29 cellular contexts compared by ENCODE assay signal in genomic region chr5:67401166-67401565, GRCh38.
"Had no signal": no experiment of that assay in that cellular context is flagged by ENCODE, and none has a peak within 500 bp of the region (broad histone marks: within the 10 kb centered on the region; RNA-seq: fewer than 3 reads in every experiment).

No MANE protein-coding gene starts in this region.

- H3K4me1 Mint-ChIP-seq: activated CD4-positive, alpha-beta T cell treated with anti-CD3 and anti-CD28 coated beads for 36 hours; activated CD8-positive, alpha-beta memory T cell treated with anti-CD3 and anti-CD28 coated beads, Interleukin-2, amount 10 ng/mL, durations not matched to agents 7 days and 5 days; stimulated activated memory B cell treated with anti-CD40 and anti-IgM and Interleukin-4, amounts not matched to agents 10 μg/mL and 1 μg/mL and 100 μg/mL, for 72 hours had no signal

- H3K4me3 Mint-ChIP-seq: activated CD4-positive, alpha-beta T cell treated with anti-CD3 and anti-CD28 coated beads for 36 hours; activated CD8-positive, alpha-beta memory T cell treated with anti-CD3 and anti-CD28 coated beads, Interleukin-2, amount 10 ng/mL, durations not matched to agents 7 days and 5 days; activated CD8-positive, alpha-beta T cell treated with anti-CD3 and anti-CD28 coated beads, Interleukin-2, amount 10 ng/mL, durations not matched to agents 7 days and 5 days; brain; natural killer cell treated with Interleukin-12 subunit alpha and Interleukin-12 subunit beta and Interleukin-15 and Interleukin-18, amount 100 ng/mL, for 72 hours; stimulated activated memory B cell treated with anti-CD40 and anti-IgM and Interleukin-4, amounts not matched to agents 10 μg/mL and 1 μg/mL and 100 μg/mL, for 72 hours; T-helper 2 cell treated with Interferon-gamma antibody and Interleukin-4, amounts not matched to agents 5 μg/mL and 100 μg/mL, for 36 hours had no signal

- ATAC-seq: activated CD4-positive, alpha-beta T cell treated with anti-CD3 and anti-CD28 coated beads for 36 hours; activated CD8-positive, alpha-beta memory T cell treated with anti-CD3 and anti-CD28 coated beads, Interleukin-2, amount 10 ng/mL, durations not matched to agents 7 days and 5 days; activated CD8-positive, alpha-beta T cell treated with anti-CD3 and anti-CD28 coated beads, Interleukin-2, amount 10 ng/mL, durations not matched to agents 7 days and 5 days; activated naive CD4-positive, alpha-beta T cell treated with anti-CD3 and anti-CD28 coated beads, Interleukin-2, amount 50 U/mL, for 72 hours; foreskin keratinocyte; heart right ventricle; natural killer cell treated with Interleukin-12 subunit alpha and Interleukin-12 subunit beta and Interleukin-15 and Interleukin-18, amount 100 ng/mL, for 72 hours; stimulated activated memory B cell treated with anti-CD40 and anti-IgM and Interleukin-4, amounts not matched to agents 10 μg/mL and 1 μg/mL and 100 μg/mL, for 72 hours had no signal

- DNase-seq: activated CD4-positive, alpha-beta T cell treated with anti-CD3 and anti-CD28 coated beads for 36 hours; activated CD4-positive, CD25-positive, alpha-beta regulatory T cell; activated CD8-positive, alpha-beta memory T cell treated with anti-CD3 and anti-CD28 coated beads, Interleukin-2, amount 10 ng/mL, durations not matched to agents 7 days and 5 days; activated CD8-positive, alpha-beta T cell treated with anti-CD3 and anti-CD28 coated beads, Interleukin-2, amount 10 ng/mL, durations not matched to agents 7 days and 5 days; activated naive CD4-positive, alpha-beta T cell; activated T-cell treated with anti-CD3 and anti-CD28 coated beads, Interleukin-2, amount 50 U/mL, for 48 hours; adrenal gland; cerebellar nuclear complex; colonic mucosa; effector CD8-positive, alpha-beta T cell; foreskin keratinocyte; heart right ventricle; left ventricle myocardium inferior; mesendoderm; ovary; retina; sigmoid colon; small intestine; stimulated activated CD4-positive, alpha-beta T cell treated with anti-CD3 and anti-CD28 coated beads, Interleukin-4, amount 100 ng/mL, for 24 hours; stomach; T-helper 1 cell; thyroid gland; upper lobe of left lung had no signal

- H3K27ac Mint-ChIP-seq: activated CD4-positive, alpha-beta T cell treated with anti-CD3 and anti-CD28 coated beads for 36 hours; activated CD8-positive, alpha-beta memory T cell treated with anti-CD3 and anti-CD28 coated beads, Interleukin-2, amount 10 ng/mL, durations not matched to agents 7 days and 5 days; activated CD8-positive, alpha-beta T cell treated with anti-CD3 and anti-CD28 coated beads, Interleukin-2, amount 10 ng/mL, durations not matched to agents 7 days and 5 days; activated naive CD4-positive, alpha-beta T cell treated with anti-CD3 and anti-CD28 coated beads, Interleukin-2, amount 50 U/mL, for 72 hours; activated T-helper 2 cell treated with anti-CD3 and anti-CD28 coated beads, Interferon-gamma antibody, Interleukin-2, Interleukin-4, amounts not matched to agents 10 μg/mL and 5 μg/mL and 100 μg/mL, durations not matched to agents 14 hours and 24 hours and 36 hours; natural killer cell treated with Interleukin-12 subunit alpha and Interleukin-12 subunit beta and Interleukin-15 and Interleukin-18, amount 100 ng/mL, for 72 hours; stimulated activated memory B cell treated with anti-CD40 and anti-IgM and Interleukin-4, amounts not matched to agents 10 μg/mL and 1 μg/mL and 100 μg/mL, for 72 hours; T-helper 2 cell treated with Interferon-gamma antibody and Interleukin-4, amounts not matched to agents 5 μg/mL and 100 μg/mL, for 36 hours had no signal

- H3K36me3 Mint-ChIP-seq: activated CD8-positive, alpha-beta memory T cell treated with anti-CD3 and anti-CD28 coated beads, Interleukin-2, amount 10 ng/mL, durations not matched to agents 7 days and 5 days; activated naive CD4-positive, alpha-beta T cell treated with anti-CD3 and anti-CD28 coated beads, Interleukin-2, amount 50 U/mL, for 72 hours; brain; natural killer cell treated with Interleukin-12 subunit alpha and Interleukin-12 subunit beta and Interleukin-15 and Interleukin-18, amount 100 ng/mL, for 72 hours; stimulated activated memory B cell treated with anti-CD40 and anti-IgM and Interleukin-4, amounts not matched to agents 10 μg/mL and 1 μg/mL and 100 μg/mL, for 72 hours had no signal

- H3K27me3 Mint-ChIP-seq: activated CD4-positive, alpha-beta T cell treated with anti-CD3 and anti-CD28 coated beads for 36 hours had no signal

- H3K9me3 Mint-ChIP-seq: activated naive CD4-positive, alpha-beta T cell treated with anti-CD3 and anti-CD28 coated beads, Interleukin-2, amount 50 U/mL, for 72 hours; activated T-helper 2 cell treated with anti-CD3 and anti-CD28 coated beads, Interferon-gamma antibody, Interleukin-2, Interleukin-4, amounts not matched to agents 10 μg/mL and 5 μg/mL and 100 μg/mL, durations not matched to agents 14 hours and 24 hours and 36 hours; natural killer cell treated with Interleukin-12 subunit alpha and Interleukin-12 subunit beta and Interleukin-15 and Interleukin-18, amount 100 ng/mL, for 72 hours; stimulated activated memory B cell treated with anti-CD40 and anti-IgM and Interleukin-4, amounts not matched to agents 10 μg/mL and 1 μg/mL and 100 μg/mL, for 72 hours; T-helper 2 cell treated with Interferon-gamma antibody and Interleukin-4, amounts not matched to agents 5 μg/mL and 100 μg/mL, for 36 hours had no signal
